11 cellular contexts compared by ENCODE assay signal in genomic region chr2:45743531-45744391, GRCh38.
DNase-seq lines count a peak whose midpoint lies in the region; ATAC-seq and TF ChIP-seq lines count a peak whose summit lies in the region.
"Had no signal": no experiment of that assay in that cellular context is flagged by ENCODE, and none has a peak within 500 bp of the region (broad histone marks: within the 10 kb centered on the region; RNA-seq: fewer than 3 reads in every experiment).

No MANE protein-coding gene starts in this region.

- no peaks in the 10 kb centered on the region for H3K36me3 ChIP-seq in esophagus squamous epithelium
- H3K36me3 ChIP-seq in mesodermal cell (ENCODE audit: control insufficient read depth, insufficient read depth, low read length) = peaks cover 6% of the 10 kb centered on the region
- no peaks in the 10 kb centered on the region for H3K36me3 ChIP-seq in upper lobe of right lung
- H3K36me3 ChIP-seq: Peyer's patch had no signal

- peaks cover 0 to 28% (median 6%) of the 10 kb centered on the region in 3 donors for H3K4me1 ChIP-seq in esophagus squamous epithelium
- peaks cover 24% of the 10 kb centered on the region for H3K4me1 ChIP-seq in mesodermal cell (ENCODE audit: control insufficient read depth, insufficient read depth, low read length, poor library complexity, severe bottlenecking)
- H3K4me1 ChIP-seq in upper lobe of right lung = no peaks in the 10 kb centered on the region

- no peaks in the 10 kb centered on the region for H3K27me3 ChIP-seq in esophagus squamous epithelium
- H3K27me3 ChIP-seq in upper lobe of right lung = no peaks in the 10 kb centered on the region
- H3K27me3 ChIP-seq: Peyer's patch had no signal

- 61 to 67% methylated on average over 12 of the region's 12 CpGs for WGBS in esophagus squamous epithelium, 2 donors
- 84 to 89% methylated on average over 8 to 9 of the region's 12 CpGs for WGBS in mesodermal cell (ENCODE audit: insufficient coverage in 2 of 2), 2 experiments

- H3K9me3 ChIP-seq in esophagus squamous epithelium = no peaks in the 10 kb centered on the region
- H3K9me3 ChIP-seq in mesodermal cell (ENCODE audit: control insufficient read depth, low read length) = peaks cover 10% of the 10 kb centered on the region
- no peaks in the 10 kb centered on the region for H3K9me3 ChIP-seq in upper lobe of right lung

- intact Hi-C loops in esophagus squamous epithelium (cut with DNase I) = no loop called here
- intact Hi-C loops in upper lobe of right lung (cut with DNase I) = no loop called here

- H3K4me3 ChIP-seq in esophagus squamous epithelium (no peak overlapping the region), mesodermal cell (ENCODE audit: extremely low read depth, insufficient read depth, low read length, poor library complexity, severe bottlenecking) (no peak overlapping the region), upper lobe of right lung (no peak overlapping the region)
- H3K4me3 ChIP-seq: Peyer's patch had no signal

- peak overlapping the region in 3 of 4 donors; percentile 50 to 63 (median 53) for H3K27ac ChIP-seq in esophagus squamous epithelium
- peak overlapping the region; percentile 32 for H3K27ac ChIP-seq in mesodermal cell (ENCODE audit: low read depth, low read length, severe bottlenecking)
- no peak overlapping the region for H3K27ac ChIP-seq in upper lobe of right lung
- H3K27ac ChIP-seq: VCaP had no signal

- ATAC-seq in upper lobe of right lung (peak; percentile 65), GM21526 (IDR thresholded peaks at IDR 0.05; ENCODE audit: low FRiP score, unreplicated experiment) (no peak), HG02610 (IDR thresholded peaks at IDR 0.05; ENCODE audit: unreplicated experiment) (no peak)
- ATAC-seq: activated T-cell treated with anti-CD3 and anti-CD28 coated beads, Interleukin-2, amount 50 U/mL, for 4 hours had no signal

- no peak for TF ChIP-seq POLR2A in esophagus squamous epithelium (IDR thresholded peaks at IDR 0.05)

- DNase-seq in HT1080 (ENCODE audit: low read depth) (peak; percentile 43), esophagus squamous epithelium (lab: John Stamatoyannopoulos, UW) (no peak), upper lobe of right lung (no peak), T-helper 2 cell (no peak)
- DNase-seq: activated T-cell treated with anti-CD3 and anti-CD28 coated beads, Interleukin-2, amount 50 U/mL, for 4 hours; NCI-H2029 treated with DMSO at 0.1 percent for 48 hours; Peyer's patch had no signal

- no peak for TF ChIP-seq CTCF in esophagus squamous epithelium (IDR thresholded peaks at IDR 0.05)
- no peak for TF ChIP-seq CTCF in upper lobe of right lung (IDR thresholded peaks at IDR 0.05)
